In genomic region chr11:47259178-47259977, GRCh38 we compare ENCODE assay signal across 6 cellular contexts. TPM values are rescaled to one million over a fixed set of nuclear protein-coding genes. Genes with fewer than 3 reads are reported as not detected.
DNase-seq lines count a peak whose midpoint lies in the region; ATAC-seq and TF ChIP-seq lines count a peak whose summit lies in the region.

No MANE protein-coding gene starts in this region.

- no peaks in the 10 kb centered on the region for H3K9me3 Mint-ChIP-seq in endothelial cell (ENCODE audit: unreplicated experiment)

- ATAC-seq in GM21576 (IDR thresholded peaks at IDR 0.05; ENCODE audit: unreplicated experiment) (peak; percentile 58), RWPE2 (ENCODE audit: low read depth) (peak; percentile 60), GM18519 (IDR thresholded peaks at IDR 0.05; ENCODE audit: low FRiP score, unreplicated experiment) (no peak)

- no peaks in the 10 kb centered on the region for H3K36me3 ChIP-seq in RWPE2 (ENCODE audit: low read depth)
- peaks cover 0 to 22% (median 0%) of the 10 kb centered on the region in 6 donors for H3K36me3 ChIP-seq in spleen

- 33 to 45% (median 40%) methylated on average over 6 to 10 of the region's 10 CpGs for WGBS in spleen, 5 donors

- DNase-seq in RWPE2 (ENCODE audit: low spot score) (no peak), endothelial cell (ENCODE audit: low spot score) (peak; percentile 66), spleen (peak; percentile 75), amniotic stem cell (lab: John Stamatoyannopoulos, UW) (no peak)

- peaks cover 9% of the 10 kb centered on the region for H3K27me3 Mint-ChIP-seq in endothelial cell (ENCODE audit: unreplicated experiment)

- peaks cover 5% of the 10 kb centered on the region for H3K4me1 ChIP-seq in RWPE2 (ENCODE audit: insufficient read depth, poor library complexity, severe bottlenecking)
- H3K4me1 ChIP-seq in spleen = peaks cover 3 to 62% (median 29%) of the 10 kb centered on the region in 6 donors

- H3K9me3 ChIP-seq in RWPE2 (ENCODE audit: severe bottlenecking) (no peaks in the 10 kb centered on the region), spleen (no peaks in the 10 kb centered on the region)

- H3K27me3 ChIP-seq in RWPE2 (ENCODE audit: insufficient read depth, poor library complexity, severe bottlenecking) (no peaks in the 10 kb centered on the region), spleen (replicated peaks in 1 of 7) (no peaks in the 10 kb centered on the region)

- peak overlapping the region; percentile 75 for H3K4me3 Mint-ChIP-seq in endothelial cell (ENCODE audit: unreplicated experiment)

- TF ChIP-seq CTCF in RWPE2 (IDR thresholded peaks at IDR 0.05; ENCODE audit: poor library complexity, severe bottlenecking) (peak; percentile 62), endothelial cell (IDR thresholded peaks at IDR 0.05; ENCODE audit: unreplicated experiment) (peak; percentile 55), spleen (IDR thresholded peaks at IDR 0.05 in 8 of 11, conservative IDR thresholded peaks at IDR 0.05 in 3 of 11) (peak in 10 of 11 experiments; percentile 4 to 64 (median 44))

- no peak overlapping the region for H3K4me3 ChIP-seq in RWPE2 (ENCODE audit: severe bottlenecking)
- peak overlapping the region in 6 of 8 donors; percentile 4 to 63 (median 30) for H3K4me3 ChIP-seq in spleen

- H3K4me1 Mint-ChIP-seq in endothelial cell (ENCODE audit: unreplicated experiment) = peaks cover 46% of the 10 kb centered on the region

- H3K36me3 Mint-ChIP-seq in endothelial cell (ENCODE audit: low read depth, unreplicated experiment) = peaks cover 7% of the 10 kb centered on the region

- intact Hi-C loops in spleen (cut with DNase I; ENCODE audit: low total_unique reads) = no loop called here

- peak overlapping the region; percentile 67 for H3K27ac Mint-ChIP-seq in endothelial cell (ENCODE audit: unreplicated experiment)

- no peak overlapping the region for H3K27ac ChIP-seq in RWPE2 (ENCODE audit: poor library complexity, severe bottlenecking)
- H3K27ac ChIP-seq in spleen = peak overlapping the region in 1 of 8 donors; percentile 12

- TF ChIP-seq POLR2A in spleen (IDR thresholded peaks at IDR 0.05) = no peak

RNA-seq across cellular contexts. Expression of gene NR1H3, which starts 1.6 kb away (rescaled TPM):
- total RNA-seq in endothelial cell (ENCODE audit: unreplicated experiment) = 61.2 TPM
- total RNA-seq in spleen = 100 to 1,000 TPM in 5 of 7 donors, 10 to 100 TPM in 2; 59.1 to 129 (median 119) TPM
- polyA plus RNA-seq in spleen = 100 to 1,000 TPM; 136 to 227 (median 219) TPM

RNA-seq across cellular contexts. Expression of gene MADD, which starts 10.6 kb away (rescaled TPM):
- total RNA-seq in endothelial cell (ENCODE audit: unreplicated experiment) = 61.2 TPM
- total RNA-seq in spleen = 10 to 100 TPM; 53.6 to 82.4 (median 70.1) TPM
- polyA plus RNA-seq in spleen = 10 to 100 TPM; 15.7 to 35.0 (median 26.1) TPM

RNA-seq across cellular contexts. Expression of gene ACP2, which starts 10.8 kb away (rescaled TPM):
- total RNA-seq in endothelial cell (ENCODE audit: unreplicated experiment) (52.3 TPM), spleen (100 to 1,000 TPM in 2 of 7 donors, 10 to 100 TPM in 5; 43.9 to 113 (median 59.8) TPM)
- 10 to 100 TPM; 18.9 to 34.4 (median 19.9) TPM for polyA plus RNA-seq in spleen

RNA-seq across cellular contexts. Expression of gene DDB2, which starts 44.6 kb away (rescaled TPM):
- total RNA-seq in endothelial cell (ENCODE audit: unreplicated experiment) = 64.4 TPM
- total RNA-seq in spleen = 10 to 100 TPM; 29.5 to 66.3 (median 42.5) TPM
- 100 to 1,000 TPM in 1 of 3 donors, 10 to 100 TPM in 2; 49.4 to 173 (median 72.7) TPM for polyA plus RNA-seq in spleen

Comparison
In these comparisons a context has a peak if more than half of its experiments do, and no peak if none do; other contexts are left out.
1. DNase-seq: peak in endothelial cell (single experiment) and spleen (single experiment); none in RWPE2 (single experiment) and amniotic stem cell (single experiment).
2. Peak in every context shown above with its lines, with median percentiles within 50 percentile points of each other: CTCF ChIP-seq.